ENCODE assay signal across 34 cellular contexts in genomic region chr4:144670776-144671175, GRCh38. TPM values are rescaled to one million over a fixed set of nuclear protein-coding genes. Genes with fewer than 3 reads are reported as not detected.
"Had no signal": no experiment of that assay in that cellular context is flagged by ENCODE, and none has a peak within 500 bp of the region (broad histone marks: within the 10 kb centered on the region; RNA-seq: fewer than 3 reads in every experiment).

No MANE protein-coding gene starts in this region.

- FAIRE-seq: RCC 7860 had no signal

- H3K9me3 ChIP-seq: MG63, SJCRH30 had no signal

- H3K4me2 ChIP-seq: PC-9 had no signal

- H3K27ac ChIP-seq: PC-9, RWPE1, SJCRH30, SK-N-MC had no signal

- H3K27me3 ChIP-seq: MG63, SJCRH30 had no signal

- H2AFZ ChIP-seq: PC-9 had no signal

- H3K4me3 ChIP-seq: MG63, PC-9, SJCRH30, SK-N-MC had no signal

- ATAC-seq: Panc1, Right ventricle myocardium inferior, SK-N-SH treated with all-trans-retinoic acid at 6 μM for 48 hours had no signal

- H3K36me3 ChIP-seq: MG63 had no signal

- DNase-seq: Kasumi-1, MG63, NCI-H1048, NCI-H1092 treated with DMSO at 0.1 percent for 48 hours, NCI-H1105 treated with DMSO at 0.1 percent for 48 hours, NCI-H1417, NCI-H1436, NCI-H146, NCI-H1694, NCI-H187, NCI-H1930, NCI-H2029 treated with DMSO at 0.1 percent for 48 hours, NCI-H2081 treated with DMSO at 0.1 percent for 48 hours, NCI-H2107, NCI-H2171, NCI-H226, NCI-H446 treated with DMSO at 0.1 percent for 48 hours, NCI-H510A, NCI-H524, NCI-H526, NCI-H69, NCI-H748 treated with DMSO at 0.1 percent for 48 hours, NCI-H82, PC-9, SHP77, SIG-M5 had no signal

RNA-seq across cellular contexts. Expression of gene HHIP, which starts 24.8 kb away (rescaled TPM):
- total RNA-seq: OCI-LY7, PC-9, Right ventricle myocardium inferior had no signal
